22 cellular contexts compared by ENCODE assay signal in genomic region chr7:31106303-31107105, GRCh38. TPM values are rescaled to one million over a fixed set of nuclear protein-coding genes. Genes with fewer than 3 reads are reported as not detected.
"Had no signal": no experiment of that assay in that cellular context is flagged by ENCODE, and none has a peak within 500 bp of the region (broad histone marks: within the 10 kb centered on the region; RNA-seq: fewer than 3 reads in every experiment).

No MANE protein-coding gene starts in this region.

- H3K36me3 Mint-ChIP-seq: activated naive CD8-positive, alpha-beta T cell; stimulated activated naive B cell treated with anti-CD40 and anti-IgM and Interleukin-4, amounts not matched to agents 10 μg/mL and 1 μg/mL and 100 μg/mL, for 72 hours had no signal

- H3K27ac ChIP-seq: adrenal gland, ascending aorta, brain microvascular endothelial cell, esophagus squamous epithelium, gastrocnemius medialis, sigmoid colon had no signal

- H3K36me3 ChIP-seq: adrenal gland, ascending aorta, brain microvascular endothelial cell, esophagus squamous epithelium, gastrocnemius medialis, sigmoid colon had no signal

- H3K27ac Mint-ChIP-seq: activated naive CD8-positive, alpha-beta T cell; effector memory CD8-positive, alpha-beta T cell; nephron; stimulated activated naive B cell treated with anti-CD40 and anti-IgM and Interleukin-4, amounts not matched to agents 10 μg/mL and 1 μg/mL and 100 μg/mL, for 72 hours had no signal

- H3K27me3 ChIP-seq: adrenal gland, ascending aorta, brain microvascular endothelial cell, esophagus squamous epithelium, gastrocnemius medialis, sigmoid colon had no signal

- H3K4me3 Mint-ChIP-seq: activated naive CD8-positive, alpha-beta T cell; effector memory CD8-positive, alpha-beta T cell; nephron; stimulated activated naive B cell treated with anti-CD40 and anti-IgM and Interleukin-4, amounts not matched to agents 10 μg/mL and 1 μg/mL and 100 μg/mL, for 72 hours had no signal

- H3K9me3 ChIP-seq: adrenal gland, ascending aorta, esophagus squamous epithelium, gastrocnemius medialis, sigmoid colon had no signal

- H3K9me3 Mint-ChIP-seq: effector memory CD8-positive, alpha-beta T cell; nephron; stimulated activated naive B cell treated with anti-CD40 and anti-IgM and Interleukin-4, amounts not matched to agents 10 μg/mL and 1 μg/mL and 100 μg/mL, for 72 hours had no signal

- H3K4me2 ChIP-seq: smooth muscle cell had no signal

- H3K4me1 ChIP-seq: adrenal gland, ascending aorta, esophagus squamous epithelium, gastrocnemius medialis had no signal

- H3K4me3 ChIP-seq: adrenal gland, ascending aorta, esophagus squamous epithelium, gastrocnemius medialis, sigmoid colon, smooth muscle cell had no signal

- DNase-seq: activated CD4-positive, alpha-beta T cell treated with anti-CD3 and anti-CD28 coated beads for 1 hour; activated CD4-positive, alpha-beta T cell treated with anti-CD3 and anti-CD28 coated beads, Interleukin-2, amount 50 U/mL, for 1 hour; activated naive CD4-positive, alpha-beta T cell; brain microvascular endothelial cell; caudate nucleus; effector memory CD8-positive, alpha-beta T cell; esophagus squamous epithelium; gastrocnemius medialis; hippocampal formation; sigmoid colon; stimulated activated CD4-positive, alpha-beta T cell treated with anti-CD3 and anti-CD28 coated beads, Interleukin-15, amount 100 ng/mL, for 24 hours; stimulated activated naive B cell treated with anti-CD40 and anti-IgM and Interleukin-4, amounts not matched to agents 10 μg/mL and 1 μg/mL and 100 μg/mL, for 72 hours; T-helper 9 cell; trophoblast cell had no signal

- ATAC-seq: effector memory CD8-positive, alpha-beta T cell; gastrocnemius medialis; stimulated activated naive B cell treated with anti-CD40 and anti-IgM and Interleukin-4, amounts not matched to agents 10 μg/mL and 1 μg/mL and 100 μg/mL, for 72 hours had no signal

- H3K27me3 Mint-ChIP-seq: activated naive CD8-positive, alpha-beta T cell had no signal

- H3K4me1 Mint-ChIP-seq: nephron; stimulated activated naive B cell treated with anti-CD40 and anti-IgM and Interleukin-4, amounts not matched to agents 10 μg/mL and 1 μg/mL and 100 μg/mL, for 72 hours had no signal

RNA-seq across cellular contexts. Expression of gene ADCYAP1R1, which starts 54.4 kb away (rescaled TPM):
- total RNA-seq: activated CD8-positive, alpha-beta memory T cell treated with anti-CD3 and anti-CD28 coated beads for 36 hours; myocyte; smooth muscle cell; T-helper 1 cell treated with Interleukin-12 subunit alpha and Interleukin-12 subunit beta and Interleukin-4 antibody, amounts not matched to agents 30 ng/mL and 1 ng/mL, for 36 hours had no signal
- polyA plus RNA-seq: smooth muscle cell had no signal
